In genomic region chr3:180036678-180037455, GRCh38 we compare ENCODE assay signal across 1 cellular context.
A peak's percentile ranks its signal among the peaks of the same experiment; 100 is the strongest.
TF ChIP-seq lines count a peak whose summit lies in the region.

Gene PEX5L (minus strand): TSS chr3:180036937. CDS start chr3:180036599, 338 bp downstream.

TF ChIP-seq in WTC11, 78 proteins besides CTCF, POLR2A, EP300 and RAD21 (continued from another document and continues in another):
- TF ChIP-seq E2F4 (CRISPR knock-in tag; IDR thresholded peaks at IDR 0.05; ENCODE audit: borderline replicate concordance, low read depth) (no peak), NR2C2 (CRISPR knock-in tag; IDR thresholded peaks at IDR 0.05) (no peak), IRF2 (CRISPR knock-in tag; IDR thresholded peaks at IDR 0.05; ENCODE audit: borderline replicate concordance, low read depth) (no peak), ZNF512 (CRISPR knock-in tag; IDR thresholded peaks at IDR 0.05; ENCODE audit: borderline replicate concordance) (no peak), KAT7 (CRISPR knock-in tag; IDR thresholded peaks at IDR 0.05; ENCODE audit: borderline replicate concordance) (peak; percentile 61; the same call in 1 of the 2 replicates), NFATC4 (CRISPR knock-in tag; IDR thresholded peaks at IDR 0.05) (no peak), CBFB (CRISPR knock-in tag; IDR thresholded peaks at IDR 0.05; ENCODE audit: low read depth) (no peak), ZBTB43 (CRISPR knock-in tag; IDR thresholded peaks at IDR 0.05) (0 out of 2 replicates have a peak, but pooled peaks have one; percentile 55), NFYB (CRISPR knock-in tag; conservative IDR thresholded peaks at IDR 0.05; ENCODE audit: low read depth) (no peak), ZNF121 (CRISPR knock-in tag; IDR thresholded peaks at IDR 0.05) (no peak), SMAD3 (CRISPR knock-in tag; IDR thresholded peaks at IDR 0.05; ENCODE audit: borderline replicate concordance) (no peak), ZNF425 (CRISPR knock-in tag; conservative IDR thresholded peaks at IDR 0.05) (no peak), ZNF232 (CRISPR knock-in tag; IDR thresholded peaks at IDR 0.05) (0 out of 2 replicates have a peak, but pooled peaks have one; percentile 16), RORB (CRISPR knock-in tag; IDR thresholded peaks at IDR 0.05) (no peak), E2F1 (CRISPR knock-in tag; IDR thresholded peaks at IDR 0.05) (no peak), EMX1 (CRISPR knock-in tag; IDR thresholded peaks at IDR 0.05) (peak; percentile 74; the same call in 1 of the 2 replicates), JAZF1 (CRISPR knock-in tag; IDR thresholded peaks at IDR 0.05) (no peak), ZNF281 (CRISPR knock-in tag; IDR thresholded peaks at IDR 0.05) (no peak), TEAD4 (CRISPR knock-in tag; IDR thresholded peaks at IDR 0.05) (no peak), GRHL2 (CRISPR knock-in tag; IDR thresholded peaks at IDR 0.05; ENCODE audit: insufficient replicate concordance, severe bottlenecking) (no peak), NFE2L1 (CRISPR knock-in tag; IDR thresholded peaks at IDR 0.05) (no peak), NR1H2 (CRISPR knock-in tag; IDR thresholded peaks at IDR 0.05) (no peak), ATF1 (CRISPR knock-in tag; IDR thresholded peaks at IDR 0.05) (no peak), ATF2 (CRISPR knock-in tag; IDR thresholded peaks at IDR 0.05; ENCODE audit: borderline replicate concordance, low read depth) (no peak), FOXP4 (CRISPR knock-in tag; IDR thresholded peaks at IDR 0.05) (peak; percentile 71; the same call in 1 of the 2 replicates), TEAD1 (CRISPR knock-in tag; IDR thresholded peaks at IDR 0.05) (no peak; the same call in 1 of the 2 replicates), ELF4 (CRISPR knock-in tag; IDR thresholded peaks at IDR 0.05; ENCODE audit: low read depth) (0 out of 2 replicates have a peak, but pooled peaks have one; percentile 21), FOXJ3 (CRISPR knock-in tag; IDR thresholded peaks at IDR 0.05; ENCODE audit: borderline replicate concordance) (no peak), ZNF263 (CRISPR knock-in tag; IDR thresholded peaks at IDR 0.05; ENCODE audit: low read depth) (no peak), TCF7 (CRISPR knock-in tag; IDR thresholded peaks at IDR 0.05; ENCODE audit: low read depth) (no peak), CDX4 (CRISPR knock-in tag; IDR thresholded peaks at IDR 0.05; ENCODE audit: borderline replicate concordance) (no peak), ZNF317 (CRISPR knock-in tag; IDR thresholded peaks at IDR 0.05; ENCODE audit: borderline replicate concordance, low read depth) (no peak), IRF1 (CRISPR knock-in tag; IDR thresholded peaks at IDR 0.05) (no peak; the same call in 1 of the 2 replicates), ERG (CRISPR knock-in tag; IDR thresholded peaks at IDR 0.05) (peak; percentile 68; the same call in 1 of the 2 replicates), ETV6 (CRISPR knock-in tag; IDR thresholded peaks at IDR 0.05) (0 out of 2 replicates have a peak, but pooled peaks have one; percentile 55), ZMAT4 (CRISPR knock-in tag; IDR thresholded peaks at IDR 0.05) (no peak)
